In genomic region chr15:95202569-95203349, GRCh38 we compare ENCODE assay signal across 25 cellular contexts.
DNase-seq lines count a peak whose midpoint lies in the region; ATAC-seq, FAIRE-seq and TF ChIP-seq lines count a peak whose summit lies in the region.
"Had no signal": no experiment of that assay in that cellular context is flagged by ENCODE, and none has a peak within 500 bp of the region (broad histone marks: within the 10 kb centered on the region; RNA-seq: fewer than 3 reads in every experiment).

No MANE protein-coding gene starts in this region.

- TF ChIP-seq RAD21 in K562 (CRISPR knock-in tag; conservative IDR thresholded peaks at IDR 0.05 in 1 of 2, IDR thresholded peaks at IDR 0.05 in 1 of 2) = no peak

- intact Hi-C loops in K562 (cut with micrococcal nuclease) = no loop called here

- no peaks in the 10 kb centered on the region for H3K9me1 ChIP-seq in K562 (ENCODE audit: control insufficient read depth, insufficient read depth, low read length)

- no peaks in the 10 kb centered on the region for H3K79me2 ChIP-seq in K562 (ENCODE audit: control insufficient read depth, insufficient read depth, low read length)

- H4K20me1 ChIP-seq in K562 (replicated peaks; ENCODE audit: control insufficient read depth, insufficient read depth, low read length) = no peaks in the 10 kb centered on the region

- 3% methylated on average over 5 of the region's 6 CpGs for WGBS in K562 (ENCODE audit: insufficient coverage, low coverage, missing lambda C conversion rate)

- no peak overlapping the region for H3K27ac ChIP-seq in K562 (ENCODE audit: extremely low read depth, low read depth, low read length)
- H3K27ac ChIP-seq: esophagus squamous epithelium, heart left ventricle, left lung, prostate gland, thyroid gland had no signal

- no peaks in the 10 kb centered on the region for H3K27me3 ChIP-seq in K562 (ENCODE audit: control insufficient read depth in 2 of 2, insufficient read depth in 2 of 2, low read length in 2 of 2)
- H3K27me3 ChIP-seq: heart left ventricle, left lung, thyroid gland had no signal

- no peak for TF ChIP-seq EP300 in K562 (IDR thresholded peaks at IDR 0.05; ENCODE audit: low read length)

- no peak overlapping the region for H3K4me3 ChIP-seq in K562
- H3K4me3 ChIP-seq: esophagus squamous epithelium, heart left ventricle, left lung, prostate gland, thyroid gland had no signal

- no peak overlapping the region for H3K9ac ChIP-seq in K562 (ENCODE audit: insufficient read depth in 1 of 2, low read depth in 2 of 2, low read length in 2 of 2)

- no peak overlapping the region for H2AFZ ChIP-seq in K562 (ENCODE audit: low read depth, low read length)

- no peak for TF ChIP-seq POLR2A in K562 (conservative IDR thresholded peaks at IDR 0.05)

- no peak overlapping the region for H3K4me2 ChIP-seq in K562 (ENCODE audit: insufficient read depth, low read length)

- no peaks in the 10 kb centered on the region for H3K36me3 ChIP-seq in K562 (ENCODE audit: control insufficient read depth, insufficient read depth, low read length)
- H3K36me3 ChIP-seq: esophagus squamous epithelium, heart left ventricle, left lung, prostate gland, thyroid gland had no signal

- in situ Hi-C loops in K562 (cut with MboI) = no loop called here

- H3K9me3 ChIP-seq in K562 (replicated peaks; ENCODE audit: control insufficient read depth, insufficient read depth, low read depth, low read length) = no peaks in the 10 kb centered on the region
- H3K9me3 ChIP-seq: prostate gland, thyroid gland had no signal

- no peak for FAIRE-seq in K562 (lab: Jason Lieb, UNC)

- TF ChIP-seq CTCF in K562 (IDR thresholded peaks at IDR 0.05 in 2 of 3, conservative IDR thresholded peaks at IDR 0.05 in 1 of 3; ENCODE audit: insufficient read depth in 2 of 3, low read depth in 1 of 3, low read length in 3 of 3) = no peak

- H3K4me1 ChIP-seq in K562 (replicated peaks in 1 of 2; ENCODE audit: control insufficient read depth in 2 of 2, insufficient read depth in 2 of 2, low read length in 2 of 2) = no peaks in the 10 kb centered on the region
- H3K4me1 ChIP-seq: esophagus squamous epithelium, heart left ventricle, left lung, prostate gland, thyroid gland had no signal

- DNase-seq in EL (peak; percentile 78), K562 (ENCODE audit: extremely low read depth in 1 of 4, low spot score in 3 of 4) (peak in 1 of 4 experiments; percentile 9), iris pigment epithelial cell (ENCODE audit: low read depth) (peak; percentile 5), DMS114 treated with DMSO at 0.1 percent for 48 hours (lab: John Stamatoyannopoulos, UW; ENCODE audit: unreplicated experiment) (no peak), NOMO-1 treated with dmso at 0.1 percent for 144 hours (lab: John Stamatoyannopoulos, UW; ENCODE audit: unreplicated experiment) (no peak), NCI-H187 (lab: John Stamatoyannopoulos, UW) (no peak)
- DNase-seq: activated CD4-positive, alpha-beta T cell treated with anti-CD3 and anti-CD28 coated beads for 1 hour; activated CD8-positive, alpha-beta memory T cell treated with anti-CD3 and anti-CD28 coated beads for 24 hours; activated naive CD4-positive, alpha-beta T cell treated with anti-CD3 and anti-CD28 coated beads, Interleukin-2, amount 50 U/mL, for 16 hours; activated T-cell treated with anti-CD3 and anti-CD28 coated beads, Interleukin-2, amount 50 U/mL, for 48 hours; anterior cingulate cortex; CD8-positive, alpha-beta T cell; DMS53; esophagus squamous epithelium; heart left ventricle; left lung; NCI-H1092 treated with DMSO at 0.1 percent for 48 hours; NCI-H2107; NCI-H524 treated with DMSO at 0.1 percent for 48 hours; stimulated activated CD4-positive, alpha-beta T cell treated with anti-CD3 and anti-CD28 coated beads, Interleukin-2, amount 100 ng/mL, for 24 hours; stimulated activated naive CD4-positive, alpha-beta T cell; thyroid gland had no signal

- BruUV-seq in K562 (replicated peaks; lab: Mats Ljungman, UMichigan) = no TSS peak

- CTCF ChIA-PET in K562 (lab: Yijun Ruan, JAX; ENCODE audit: low intra/inter-chr PET ratio) = no interaction called here

- ATAC-seq in HG02884 (IDR thresholded peaks at IDR 0.05; ENCODE audit: unreplicated experiment) = peak; percentile 59
- ATAC-seq in K562 = no peak
- ATAC-seq in HG03354 (IDR thresholded peaks at IDR 0.05; ENCODE audit: poor library complexity, severe bottlenecking, unreplicated experiment) = no peak
- ATAC-seq: CD8-positive, alpha-beta T cell; heart left ventricle; left lung had no signal

- POLR2A ChIA-PET in K562 (lab: Yijun Ruan, JAX) = no interaction called here

TF ChIP-seq in K562, 482 proteins besides CTCF, POLR2A, EP300 and RAD21:
- TF ChIP-seq SOX6 (IDR thresholded peaks at IDR 0.05) (no peak), JUND (IDR thresholded peaks at IDR 0.05; ENCODE audit: borderline replicate concordance, low read depth, low read length) (0 out of 2 replicates have a peak, but pooled peaks have one; percentile 20), JUND (tag; IDR thresholded peaks at IDR 0.05; ENCODE audit: borderline replicate concordance, low read depth, low read length) (peak; percentile 33; the same call in 1 of the 3 replicates)
- TF ChIP-seq, protein P1, sequence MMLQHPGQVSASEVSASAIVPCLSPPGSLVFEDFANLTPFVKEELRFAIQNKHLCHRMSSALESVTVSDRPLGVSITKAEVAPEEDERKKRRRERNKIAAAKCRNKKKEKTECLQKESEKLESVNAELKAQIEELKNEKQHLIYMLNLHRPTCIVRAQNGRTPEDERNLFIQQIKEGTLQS (IDR thresholded peaks at IDR 0.05) = peak; percentile 60; the same call in 1 of the 2 replicates
- TF ChIP-seq, protein P1 (CRISPR knock-in tag; conservative IDR thresholded peaks at IDR 0.05) = no peak

Comparison
In these comparisons a context has a peak if more than half of its experiments do, and no peak if none do; other contexts are left out.
1. DNase-seq: peak in EL (single experiment) and iris pigment epithelial cell (single experiment); none in DMS114 treated with DMSO at 0.1 percent for 48 hours (single experiment), NOMO-1 treated with dmso at 0.1 percent for 144 hours (single experiment) and NCI-H187 (0 of 2).